Comparison of ENCODE assay signal across 8 cellular contexts in the genomic region with DNA sequence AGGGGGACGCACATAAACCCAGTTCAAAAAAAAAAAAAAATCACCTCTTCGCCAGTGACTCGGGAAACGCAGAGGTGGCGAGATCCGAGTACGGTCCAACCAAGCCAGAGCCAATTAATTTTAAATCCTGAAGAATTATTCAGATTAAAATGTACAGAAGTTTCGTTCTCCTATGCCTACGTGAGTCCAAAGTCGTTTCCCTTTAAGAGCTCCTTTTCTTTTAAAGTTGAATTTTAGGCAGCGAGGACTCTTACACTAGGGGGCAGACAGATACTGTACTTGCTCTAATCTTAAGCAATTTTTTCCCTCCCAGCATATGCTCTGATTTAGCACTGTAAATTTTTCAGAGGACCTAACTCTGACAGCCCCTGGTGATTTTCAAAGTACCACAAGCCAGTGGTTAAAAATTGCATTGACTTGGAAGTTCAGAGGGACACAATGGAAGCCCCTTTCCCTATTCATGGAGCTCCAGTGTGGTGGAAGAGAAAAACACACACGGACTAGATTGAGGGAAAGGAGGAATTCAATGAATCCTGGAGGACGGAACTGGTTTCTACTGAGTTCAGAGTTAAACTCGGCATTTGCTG. TPM values are rescaled to one million over a fixed set of nuclear protein-coding genes. Genes with fewer than 3 reads are reported as not detected.
DNase-seq lines count a peak whose midpoint lies in the region; ATAC-seq, FAIRE-seq and TF ChIP-seq lines count a peak whose summit lies in the region.

No MANE protein-coding gene starts in this region.

- no peak overlapping the region for H3K4me3 ChIP-seq in OCI-LY1 (ENCODE audit: low read depth, low read length, poor library complexity, severe bottlenecking)
- H3K4me3 ChIP-seq in ectodermal cell (ENCODE audit: insufficient read depth, low read depth, low read length), result peak overlapping the region; percentile 68
- H3K4me3 ChIP-seq in mesendoderm (ENCODE audit: low read length), result no peak overlapping the region

- no peak overlapping the region for H2AK5ac ChIP-seq in mesendoderm (ENCODE audit: low read length)

- no peaks in the 10 kb centered on the region for H3K79me2 ChIP-seq in OCI-LY1 (ENCODE audit: insufficient read depth, low read length)
- H3K79me2 ChIP-seq in mesendoderm (ENCODE audit: control insufficient read depth, insufficient read depth, low read length), result no peaks in the 10 kb centered on the region

- no peak overlapping the region for H2BK15ac ChIP-seq in mesendoderm (replicated peaks; ENCODE audit: low read depth)

- peak; percentile 87 for DNase-seq in G401 (ENCODE audit: low spot score)
- DNase-seq in HK-2 (ENCODE audit: unreplicated experiment), result peak; percentile 17
- DNase-seq in mesendoderm, result peak; percentile 82
- no peak for DNase-seq in GM19239 (ENCODE audit: insufficient read length, low spot score)

- no peak overlapping the region for H2AFZ ChIP-seq in OCI-LY1 (ENCODE audit: low read length)

- no peaks in the 10 kb centered on the region for H4K20me1 ChIP-seq in OCI-LY1 (ENCODE audit: insufficient read depth, low read length)

- H3K9me3 ChIP-seq in OCI-LY1 (ENCODE audit: low read length), result no peaks in the 10 kb centered on the region
- H3K9me3 ChIP-seq in ectodermal cell (ENCODE audit: control insufficient read depth, low read length), result no peaks in the 10 kb centered on the region

- 1% methylated on average over 14 of the region's 14 CpGs for WGBS in ectodermal cell, 2 experiments
- WGBS in mesendoderm (ENCODE audit: extremely low coverage, insufficient coverage, low lambda C conversion rate), result no CpG with 5 or more reads among the region's 14 CpGs

- H3K27me3 ChIP-seq in OCI-LY1 (ENCODE audit: insufficient read depth, low read length), result no peaks in the 10 kb centered on the region
- H3K27me3 ChIP-seq in ectodermal cell (ENCODE audit: control insufficient read depth, insufficient read depth, low read length, poor library complexity, severe bottlenecking), result peaks cover 80% of the 10 kb centered on the region
- H3K27me3 ChIP-seq in mesendoderm (ENCODE audit: insufficient read depth, low read length, poor library complexity), result peaks cover 66% of the 10 kb centered on the region

- H3K4me1 ChIP-seq in OCI-LY1 (ENCODE audit: insufficient read depth, low read length, severe bottlenecking) (no peaks in the 10 kb centered on the region), ectodermal cell (ENCODE audit: control insufficient read depth, insufficient read depth, low read length) (peaks cover 48% of the 10 kb centered on the region), mesendoderm (ENCODE audit: control insufficient read depth, low read depth, low read length) (peaks cover 7% of the 10 kb centered on the region)

- H2BK120ac ChIP-seq in mesendoderm (ENCODE audit: low read depth, low read length), result no peak overlapping the region

- no peak overlapping the region for H3K56ac ChIP-seq in mesendoderm (ENCODE audit: low read length)

- H3K4me2 ChIP-seq in OCI-LY1 (ENCODE audit: low read length) (no peak overlapping the region), mesendoderm (ENCODE audit: low read length) (peak overlapping the region; percentile 69)

- H3K23ac ChIP-seq in mesendoderm (ENCODE audit: low read length), result no peak overlapping the region

- no peak for FAIRE-seq in GM19239 (lab: Jason Lieb, UNC)

- H4K8ac ChIP-seq in mesendoderm (ENCODE audit: low read depth, low read length), result no peak overlapping the region

- no peak overlapping the region for H3K9ac ChIP-seq in OCI-LY1 (ENCODE audit: low read length)
- H3K9ac ChIP-seq in mesendoderm (ENCODE audit: low read length), result peak overlapping the region; percentile 23

- no peak overlapping the region for H4K5ac ChIP-seq in mesendoderm (ENCODE audit: low read length)

- in situ Hi-C loops in G401 (cut with HindIII; ENCODE audit: low sequenced_read_pairs), result no loop called here

- ATAC-seq in HG02973 (IDR thresholded peaks at IDR 0.05; ENCODE audit: unreplicated experiment) (no peak), GM18520 (IDR thresholded peaks at IDR 0.05; ENCODE audit: unreplicated experiment) (no peak)

- H3K36me3 ChIP-seq in OCI-LY1 (ENCODE audit: insufficient read depth, low read length) (no peaks in the 10 kb centered on the region), ectodermal cell (ENCODE audit: control insufficient read depth, insufficient read depth, low read length) (peaks cover 1% of the 10 kb centered on the region), mesendoderm (ENCODE audit: control insufficient read depth, insufficient read depth, low read length) (no peaks in the 10 kb centered on the region)

- H2BK5ac ChIP-seq in mesendoderm (ENCODE audit: low read length), result no peak overlapping the region

- H3K4ac ChIP-seq in mesendoderm (ENCODE audit: low read depth, low read length), result no peak overlapping the region

- H3K79me1 ChIP-seq in mesendoderm (ENCODE audit: low read length), result no peaks in the 10 kb centered on the region

- H3K27ac ChIP-seq in OCI-LY1 (ENCODE audit: low read depth, low read length, poor library complexity, severe bottlenecking) (no peak overlapping the region), ectodermal cell (ENCODE audit: insufficient read depth, low read depth, low read length, poor library complexity, severe bottlenecking) (peak overlapping the region; percentile 50), mesendoderm (ENCODE audit: low read depth, low read length) (no peak overlapping the region)

- H3F3A ChIP-seq in OCI-LY1 (ENCODE audit: insufficient read depth, low read length), result no peaks in the 10 kb centered on the region

- TF ChIP-seq CTCF in OCI-LY1 (IDR thresholded peaks at IDR 0.05; ENCODE audit: low read length), result peak; percentile 47

- H3K18ac ChIP-seq in mesendoderm (ENCODE audit: low read length), result no peak overlapping the region

- H3K9me2 ChIP-seq in OCI-LY1 (ENCODE audit: low read depth, low read length), result no peaks in the 10 kb centered on the region

RNA-seq across cellular contexts. Expression of gene NR2F2, which starts 3.3 kb away (rescaled TPM):
- 2.3 and 3.6 TPM in 2 replicates for total RNA-seq in G401 (2014; rRNA removed; shearing (Covaris generic))
- polyA plus RNA-seq in ectodermal cell (2013, experiment 1 of 4), result 101 TPM
- 117 TPM for polyA plus RNA-seq in ectodermal cell (2013, experiment 2 of 4)
- 80.0 TPM for polyA plus RNA-seq in ectodermal cell (2013, experiment 3 of 4)
- polyA plus RNA-seq in ectodermal cell (2013, experiment 4 of 4), result 97.4 TPM
- polyA plus RNA-seq in mesendoderm (2013, experiment 1 of 2), result 0.03 TPM
- 0.04 TPM for polyA plus RNA-seq in mesendoderm (2013, experiment 2 of 2)
